Comparison of ENCODE assay signal across 12 cellular contexts in the genomic region with DNA sequence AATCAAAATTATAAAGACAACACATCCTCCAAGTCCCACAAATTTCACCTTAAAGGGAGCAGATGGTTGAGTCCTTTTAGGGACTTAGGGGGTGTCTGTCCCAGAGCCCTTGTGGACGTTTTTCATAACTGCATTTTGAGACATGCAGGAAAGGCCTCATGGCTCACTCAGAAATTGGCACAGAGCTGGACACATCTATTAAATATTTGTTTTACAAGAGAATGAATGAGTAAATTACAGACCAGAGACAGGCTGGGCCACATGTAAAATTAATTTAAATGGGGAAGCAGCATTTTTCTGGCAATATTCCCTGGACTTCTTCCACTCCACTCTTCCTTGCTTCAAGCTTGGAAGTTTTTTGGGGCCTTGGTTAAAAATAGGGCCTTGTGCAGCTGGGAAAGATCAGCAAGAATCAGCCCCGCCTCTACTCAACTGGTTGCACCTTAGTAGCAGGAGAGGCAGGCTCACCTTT. TPM values are rescaled to one million over a fixed set of nuclear protein-coding genes. Genes with fewer than 3 reads are reported as not detected.
DNase-seq lines count a peak whose midpoint lies in the region; TF ChIP-seq lines count a peak whose summit lies in the region.
"Had no signal": no experiment of that assay in that cellular context is flagged by ENCODE, and none has a peak within 500 bp of the region (broad histone marks: within the 10 kb centered on the region; RNA-seq: fewer than 3 reads in every experiment).

No MANE protein-coding gene starts in this region.

- H3K79me2 ChIP-seq in neural progenitor cell (ENCODE audit: low read depth): no peaks in the 10 kb centered on the region

- CTCF ChIA-PET in activated CD4-positive, alpha-beta T cell treated with anti-CD3 and anti-CD28 coated beads, Interleukin-2, amount 10 ng/mL, durations not matched to agents 7 days and 5 days (lab: Charles Lee): no interaction called here

- no peak overlapping the region for H3K9ac ChIP-seq in neural progenitor cell

- H3K4me3 ChIP-seq in ectodermal cell (ENCODE audit: insufficient read depth, low read depth, low read length) (no peak overlapping the region), neural progenitor cell (no peak overlapping the region)
- H3K4me3 ChIP-seq: tibial artery had no signal

- peaks cover 11% of the 10 kb centered on the region for H3K36me3 Mint-ChIP-seq in neural progenitor cell
- no peaks in the 10 kb centered on the region for H3K36me3 Mint-ChIP-seq in activated CD4-positive, alpha-beta T cell treated with anti-CD3 and anti-CD28 coated beads, Interleukin-2, amount 10 ng/mL, durations not matched to agents 7 days and 5 days (ENCODE audit: low read depth)
- H3K36me3 Mint-ChIP-seq: memory B cell had no signal

- POLR2A ChIA-PET in activated CD4-positive, alpha-beta T cell treated with anti-CD3 and anti-CD28 coated beads, Interleukin-2, amount 10 ng/mL, durations not matched to agents 7 days and 5 days (lab: Charles Lee): no interaction called here

- no peaks in the 10 kb centered on the region for H3F3A ChIP-seq in neural progenitor cell (ENCODE audit: low read depth)

- H3K27ac ChIP-seq in ectodermal cell (ENCODE audit: insufficient read depth, low read depth, low read length, poor library complexity, severe bottlenecking): peak overlapping the region; percentile 23
- H3K27ac ChIP-seq in neural progenitor cell: no peak overlapping the region
- H3K27ac ChIP-seq: tibial artery had no signal

- H3K9me3 ChIP-seq in ectodermal cell (ENCODE audit: control insufficient read depth, low read length): no peaks in the 10 kb centered on the region
- no peaks in the 10 kb centered on the region for H3K9me3 ChIP-seq in neural progenitor cell (ENCODE audit: low read depth)
- H3K9me3 ChIP-seq: tibial artery had no signal

- no peak overlapping the region for H3K4me2 ChIP-seq in neural progenitor cell

- no peak overlapping the region for H3K27ac Mint-ChIP-seq in neural progenitor cell
- H3K27ac Mint-ChIP-seq in activated CD4-positive, alpha-beta T cell treated with anti-CD3 and anti-CD28 coated beads, Interleukin-2, amount 10 ng/mL, durations not matched to agents 7 days and 5 days: no peak overlapping the region
- H3K27ac Mint-ChIP-seq: memory B cell; T-helper 1 cell treated with Interleukin-12 subunit alpha and Interleukin-12 subunit beta and Interleukin-4 antibody, amounts not matched to agents 30 μg/mL and 1 μg/mL, for 36 hours had no signal

- H3K9me3 Mint-ChIP-seq in neural progenitor cell: no peaks in the 10 kb centered on the region
- H3K9me3 Mint-ChIP-seq in activated CD4-positive, alpha-beta T cell treated with anti-CD3 and anti-CD28 coated beads, Interleukin-2, amount 10 ng/mL, durations not matched to agents 7 days and 5 days: no peaks in the 10 kb centered on the region
- H3K9me3 Mint-ChIP-seq: memory B cell; T-helper 1 cell treated with Interleukin-12 subunit alpha and Interleukin-12 subunit beta and Interleukin-4 antibody, amounts not matched to agents 30 μg/mL and 1 μg/mL, for 36 hours had no signal

- H3K36me3 ChIP-seq in ectodermal cell (ENCODE audit: control insufficient read depth, insufficient read depth, low read length) (peaks cover 3% of the 10 kb centered on the region), neural progenitor cell (peaks cover under 1% of the 10 kb centered on the region)

- no peaks in the 10 kb centered on the region for H3K27me3 ChIP-seq in ectodermal cell (ENCODE audit: control insufficient read depth, insufficient read depth, low read length, poor library complexity, severe bottlenecking)
- H3K27me3 ChIP-seq in neural progenitor cell: no peaks in the 10 kb centered on the region
- H3K27me3 ChIP-seq: tibial artery had no signal

- peak; percentile 29 for TF ChIP-seq CTCF in neural progenitor cell (IDR thresholded peaks at IDR 0.05)

- peak; percentile 75 for DNase-seq in DMS79 (lab: John Stamatoyannopoulos, UW)
- peak; percentile 77 for DNase-seq in NCI-H1092 (lab: John Stamatoyannopoulos, UW)
- no peak for DNase-seq in neural progenitor cell (ENCODE audit: low spot score)
- no peak for DNase-seq in occipital lobe (lab: John Stamatoyannopoulos, UW)
- DNase-seq in activated CD4-positive, alpha-beta T cell treated with anti-CD3 and anti-CD28 coated beads, Interleukin-2, amount 10 ng/mL, durations not matched to agents 7 days and 5 days: no peak
- no peak for DNase-seq in amniotic stem cell (lab: John Stamatoyannopoulos, UW)
- no peak for DNase-seq in stimulated activated CD4-positive, alpha-beta T cell treated with anti-CD3 and anti-CD28 coated beads, Interleukin-2, amount 100 ng/mL, for 48 hours
- DNase-seq: NCI-H2107, tibial artery had no signal

- H3K4me1 ChIP-seq in ectodermal cell (ENCODE audit: control insufficient read depth, insufficient read depth, low read length) (no peaks in the 10 kb centered on the region), neural progenitor cell (no peaks in the 10 kb centered on the region)
- H3K4me1 ChIP-seq: tibial artery had no signal

- H3K4me1 Mint-ChIP-seq in neural progenitor cell: peaks cover 2% of the 10 kb centered on the region
- H3K4me1 Mint-ChIP-seq in activated CD4-positive, alpha-beta T cell treated with anti-CD3 and anti-CD28 coated beads, Interleukin-2, amount 10 ng/mL, durations not matched to agents 7 days and 5 days: no peaks in the 10 kb centered on the region
- H3K4me1 Mint-ChIP-seq: memory B cell had no signal

- no peaks in the 10 kb centered on the region for H4K20me1 ChIP-seq in neural progenitor cell (ENCODE audit: low read depth)

- no peak overlapping the region for H2AFZ ChIP-seq in neural progenitor cell (replicated peaks)

- no peak overlapping the region for H3K4me3 Mint-ChIP-seq in neural progenitor cell
- no peak overlapping the region for H3K4me3 Mint-ChIP-seq in activated CD4-positive, alpha-beta T cell treated with anti-CD3 and anti-CD28 coated beads, Interleukin-2, amount 10 ng/mL, durations not matched to agents 7 days and 5 days
- H3K4me3 Mint-ChIP-seq: memory B cell; T-helper 1 cell treated with Interleukin-12 subunit alpha and Interleukin-12 subunit beta and Interleukin-4 antibody, amounts not matched to agents 30 μg/mL and 1 μg/mL, for 36 hours had no signal

- peaks cover 5% of the 10 kb centered on the region for H3K27me3 Mint-ChIP-seq in neural progenitor cell (ENCODE audit: insufficient read depth, low read depth)
- no peaks in the 10 kb centered on the region for H3K27me3 Mint-ChIP-seq in activated CD4-positive, alpha-beta T cell treated with anti-CD3 and anti-CD28 coated beads, Interleukin-2, amount 10 ng/mL, durations not matched to agents 7 days and 5 days

- 90 to 92% methylated on average over 2 of the region's 2 CpGs for WGBS in ectodermal cell, 2 experiments

RNA-seq across cellular contexts. Expression of a gene that starts 20.0 kb away (rescaled TPM):
- polyA plus RNA-seq in ectodermal cell (2013, experiment 1 of 4): 107 TPM
- polyA plus RNA-seq in ectodermal cell (2013, experiment 2 of 4): 105 TPM
- 85.6 TPM for polyA plus RNA-seq in ectodermal cell (2013, experiment 3 of 4)
- polyA plus RNA-seq in ectodermal cell (2013, experiment 4 of 4): 100 TPM
- total RNA-seq in neural progenitor cell (ENCODE audit: low replicate concordance) (87.7 and 100 TPM in 2 replicates), occipital lobe (31.4 TPM)
- total RNA-seq in activated CD4-positive, alpha-beta T cell treated with anti-CD3 and anti-CD28 coated beads, Interleukin-2, amount 10 ng/mL, durations not matched to agents 7 days and 5 days: not detected

Comparison
In these comparisons a context has a peak if more than half of its experiments do, and no peak if none do; other contexts are left out.
1. DNase-seq: peak in DMS79 (single experiment) and NCI-H1092 (single experiment); none in neural progenitor cell (single experiment), occipital lobe (single experiment), activated CD4-positive, alpha-beta T cell treated with anti-CD3 and anti-CD28 coated beads, Interleukin-2, amount 10 ng/mL, durations not matched to agents 7 days and 5 days (single experiment), amniotic stem cell (single experiment) and stimulated activated CD4-positive, alpha-beta T cell treated with anti-CD3 and anti-CD28 coated beads, Interleukin-2, amount 100 ng/mL, for 48 hours (0 of 2).
2. RNA of a gene that starts 20.0 kb away (total RNA-seq): 87.7 to 100 TPM in neural progenitor cell and 31.4 TPM in occipital lobe (single experiment); not detected in activated CD4-positive, alpha-beta T cell treated with anti-CD3 and anti-CD28 coated beads, Interleukin-2, amount 10 ng/mL, durations not matched to agents 7 days and 5 days; every median in the first group is over 10 times any median in the second.